In genomic region chr11:77557553-77557952, GRCh38 we compare ENCODE assay signal across 9 cellular contexts. TPM values are rescaled to one million over a fixed set of nuclear protein-coding genes. Genes with fewer than 3 reads are reported as not detected.
A peak's percentile ranks its signal among the peaks of the same experiment; 100 is the strongest.
DNase-seq lines count a peak whose midpoint lies in the region; ATAC-seq and TF ChIP-seq lines count a peak whose summit lies in the region.
"Had no signal": no experiment of that assay in that cellular context is flagged by ENCODE, and none has a peak within 500 bp of the region (broad histone marks: within the 10 kb centered on the region; RNA-seq: fewer than 3 reads in every experiment).

No MANE protein-coding gene starts in this region.

- ATAC-seq in HG03439 (IDR thresholded peaks at IDR 0.05; ENCODE audit: unreplicated experiment) (no peak), GM18519 (IDR thresholded peaks at IDR 0.05; ENCODE audit: low FRiP score, unreplicated experiment) (no peak), HG03045 (IDR thresholded peaks at IDR 0.05; ENCODE audit: unreplicated experiment) (no peak), HG03108 (IDR thresholded peaks at IDR 0.05; ENCODE audit: unreplicated experiment) (no peak)

- H3K27me3 ChIP-seq in A673 (replicated peaks; ENCODE audit: insufficient read depth, low read depth, low read length, poor library complexity) (no peaks in the 10 kb centered on the region), NT2/D1 (ENCODE audit: insufficient read depth, insufficient read length) (no peaks in the 10 kb centered on the region)
- H3K27me3 ChIP-seq: stomach had no signal

- H3K9ac ChIP-seq in NT2/D1 (ENCODE audit: insufficient read length, low read depth): no peak overlapping the region

- DNase-seq in A673 (ENCODE audit: low spot score) (peak; percentile 26), GM13977 (ENCODE audit: low spot score) (no peak), NT2/D1 (ENCODE audit: low read depth, low spot score) (peak; percentile 51), erythroblast (lab: John Stamatoyannopoulos, UW) (peak; percentile 33 to 44)
- DNase-seq: stomach had no signal

- CTCF ChIA-PET in A673 (lab: Charles Lee): interaction anchor here (0.6 kb wide), 1 partner anchor 54 kb away, joined by 4 read pairs; no protein-coding TSS in a partner anchor

- POLR2A ChIA-PET in A673 (lab: Charles Lee; ENCODE audit: low non-redundant PET): no interaction called here

- H3K36me3 ChIP-seq in A673 (ENCODE audit: insufficient read depth, low read length, poor library complexity, severe bottlenecking) (no peaks in the 10 kb centered on the region), NT2/D1 (ENCODE audit: insufficient read depth, insufficient read length, low read length) (no peaks in the 10 kb centered on the region)
- H3K36me3 ChIP-seq: stomach had no signal

- H3K4me3 ChIP-seq in A673 (ENCODE audit: low read depth, low read length, poor library complexity, severe bottlenecking): no peak overlapping the region
- no peak overlapping the region for H3K4me3 ChIP-seq in NT2/D1 (ENCODE audit: insufficient read length, low read depth)
- H3K4me3 ChIP-seq: stomach had no signal

- H3K27ac ChIP-seq in A673 (ENCODE audit: low read depth, low read length, poor library complexity, severe bottlenecking): no peak overlapping the region
- H3K27ac ChIP-seq: stomach had no signal

- H3K9me3 ChIP-seq in A673 (ENCODE audit: low read depth, low read length, poor library complexity, severe bottlenecking) (no peaks in the 10 kb centered on the region), NT2/D1 (ENCODE audit: insufficient read depth, low read length) (0 out of 2 replicates have a peak, but pooled peaks cover 6% of the 10 kb centered on the region)

- in situ Hi-C loops in GM13977 (cut with MboI; ENCODE audit: low pct_unique_long_range_greater_than_20kb, low sequenced_read_pairs, unreplicated experiment): loop anchor here (10.0 kb wide), 1 partner anchor 363 kb away; no protein-coding TSS in a partner anchor

- intact Hi-C loops in A673 (cut with micrococcal nuclease; ENCODE audit: unreplicated experiment): no loop called here

- TF ChIP-seq POLR2A in erythroblast (IDR thresholded peaks at IDR 0.05; ENCODE audit: low read length): no peak

- no TSS peak for BruUV-seq in A673 (replicated peaks; lab: Mats Ljungman, UMichigan)

- H3K4me1 ChIP-seq in A673 (ENCODE audit: insufficient read depth, low read length, poor library complexity, severe bottlenecking) (no peaks in the 10 kb centered on the region), NT2/D1 (ENCODE audit: insufficient read depth, insufficient read length) (no peaks in the 10 kb centered on the region)
- H3K4me1 ChIP-seq: stomach had no signal

- peak; percentile 33; the same call in 1 of the 2 replicates for TF ChIP-seq CTCF in A673 (conservative IDR thresholded peaks at IDR 0.05; ENCODE audit: low read depth, low read length)
- peak; percentile 36 for TF ChIP-seq CTCF in GM13977 (IDR thresholded peaks at IDR 0.05; ENCODE audit: extremely low read depth, insufficient read depth, missing control alignments)

RNA-seq across cellular contexts. Expression of gene AQP11, which starts 32.2 kb away (rescaled TPM):
- 0.39 and 1.0 TPM in 2 replicates for total RNA-seq in A673 (2021)
